Comparison of ENCODE assay signal across 8 cellular contexts in genomic region chr1:11925938-11926292, GRCh38. TPM values are rescaled to one million over a fixed set of nuclear protein-coding genes. Genes with fewer than 3 reads are reported as not detected.
DNase-seq lines count a peak whose midpoint lies in the region; ATAC-seq, FAIRE-seq and TF ChIP-seq lines count a peak whose summit lies in the region.

No MANE protein-coding gene starts in this region.

- no peak for TF ChIP-seq POLR2A in GM12892 (IDR thresholded peaks at IDR 0.05; ENCODE audit: low read depth, low read length)

- no peak overlapping the region for H3K27ac Mint-ChIP-seq in HFFc6
- peak overlapping the region; percentile 82 for H3K27ac Mint-ChIP-seq in stimulated activated effector memory CD8-positive, alpha-beta T cell treated with anti-CD3 and anti-CD28 coated beads, Interleukin-12 subunit alpha, Interleukin-12 subunit beta, amount 100 ng/mL, for 72 hours
- H3K27ac Mint-ChIP-seq in immature natural killer cell, result peak overlapping the region in 1 of 6 donors; percentile 70

- H3K4me1 Mint-ChIP-seq in HFFc6 (ENCODE audit: low read depth) (peaks cover 45% of the 10 kb centered on the region), immature natural killer cell (peaks cover 34 to 36% of the 10 kb centered on the region in 2 donors)
- peaks cover 43% of the 10 kb centered on the region for H3K4me1 Mint-ChIP-seq in stimulated activated effector memory CD8-positive, alpha-beta T cell treated with anti-CD3 and anti-CD28 coated beads, Interleukin-12 subunit alpha, Interleukin-12 subunit beta, amount 100 ng/mL, for 72 hours

- H3K36me3 ChIP-seq in SK-N-MC (ENCODE audit: insufficient read depth, low read length), result peaks cover 13% of the 10 kb centered on the region; the same call in 1 of the 2 replicates

- intact Hi-C loops in Right ventricle myocardium superior (cut with DNase I), result no loop called here

- no peaks in the 10 kb centered on the region; the same call in 1 of the 2 replicates for H3K27me3 Mint-ChIP-seq in HFFc6 (ENCODE audit: insufficient read depth)
- H3K27me3 Mint-ChIP-seq in immature natural killer cell (ENCODE audit: low read depth in 3 of 3), result peaks cover 6 to 9% (median 6%) of the 10 kb centered on the region in 3 donors

- peak overlapping the region; percentile 32 for H3K9ac ChIP-seq in SK-N-MC (ENCODE audit: insufficient read length)

- H3K4me3 ChIP-seq in GM12865 (ENCODE audit: low read depth, low read length) (peak overlapping the region; percentile 78), SK-N-MC (peak overlapping the region; percentile 77)

- TF ChIP-seq CTCF in GM12865 (IDR thresholded peaks at IDR 0.05; ENCODE audit: insufficient read depth, low read depth, low read length, missing control alignments), result no peak
- no peak for TF ChIP-seq CTCF in HFFc6 (IDR thresholded peaks at IDR 0.05)

- DNase-seq in GM12865 (ENCODE audit: low read depth) (no peak), HFFc6 (no peak), SK-N-MC (ENCODE audit: low read depth, low spot score) (no peak), Right ventricle myocardium superior (no peak), immature natural killer cell (no peak), retina (no peak), GM12892 (ENCODE audit: insufficient read length) (no peak)
- peak in 1 of 2 donors; percentile 22 for DNase-seq in stimulated activated effector memory CD8-positive, alpha-beta T cell treated with anti-CD3 and anti-CD28 coated beads, Interleukin-12 subunit alpha, Interleukin-12 subunit beta, amount 100 ng/mL, for 72 hours (ENCODE audit: low spot score in 2 of 2)

- H3K4me3 Mint-ChIP-seq in HFFc6 (peak overlapping the region; percentile 81; the same call in 1 of the 2 replicates), immature natural killer cell (peak overlapping the region in 2 of 5 donors; percentile 88 to 89)
- H3K4me3 Mint-ChIP-seq in stimulated activated effector memory CD8-positive, alpha-beta T cell treated with anti-CD3 and anti-CD28 coated beads, Interleukin-12 subunit alpha, Interleukin-12 subunit beta, amount 100 ng/mL, for 72 hours, result peak overlapping the region; percentile 80

- peak; percentile 3 for ATAC-seq in Right ventricle myocardium superior (ENCODE audit: poor library complexity)
- peak; percentile 52 for ATAC-seq in stimulated activated effector memory CD8-positive, alpha-beta T cell treated with anti-CD3 and anti-CD28 coated beads, Interleukin-12 subunit alpha, Interleukin-12 subunit beta, amount 100 ng/mL, for 72 hours

- no peaks in the 10 kb centered on the region for H3K9me3 ChIP-seq in SK-N-MC (ENCODE audit: low read depth, low read length)

- no peak overlapping the region for H3K27ac ChIP-seq in SK-N-MC

- no peak for FAIRE-seq in GM12892 (lab: Jason Lieb, UNC)

- H3K36me3 Mint-ChIP-seq in HFFc6 (ENCODE audit: low read depth) (peaks cover 18% of the 10 kb centered on the region), immature natural killer cell (peaks cover 0 to 8% (median 7%) of the 10 kb centered on the region in 3 donors)
- H3K36me3 Mint-ChIP-seq in stimulated activated effector memory CD8-positive, alpha-beta T cell treated with anti-CD3 and anti-CD28 coated beads, Interleukin-12 subunit alpha, Interleukin-12 subunit beta, amount 100 ng/mL, for 72 hours, result peaks cover 49% of the 10 kb centered on the region

- no peaks in the 10 kb centered on the region for H3K9me3 Mint-ChIP-seq in HFFc6
- H3K9me3 Mint-ChIP-seq in stimulated activated effector memory CD8-positive, alpha-beta T cell treated with anti-CD3 and anti-CD28 coated beads, Interleukin-12 subunit alpha, Interleukin-12 subunit beta, amount 100 ng/mL, for 72 hours, result no peaks in the 10 kb centered on the region
- no peaks in the 10 kb centered on the region for H3K9me3 Mint-ChIP-seq in immature natural killer cell

RNA-seq across cellular contexts. Expression of gene KIAA2013, which starts 0.3 kb away (rescaled TPM):
- 10 to 100 TPM; 59.0 to 74.3 (median 66.5) TPM for total RNA-seq in HFFc6 (2021; fragmentation: NEBNext Ultra II Directional; extraction: Animal tissue kit (Norgen Biotek cat#: 25700))
- 31.6 TPM for total RNA-seq in Right ventricle myocardium superior
- polyA plus RNA-seq in immature natural killer cell, result 10 to 100 TPM; 47.4 to 78.3 (median 52.0) TPM
- 16.6 TPM for polyA plus RNA-seq in GM12892 (2012; ENCODE audit: missing spikeins)

RNA-seq across cellular contexts. Expression of gene PLOD1, which starts 8.6 kb away (rescaled TPM):
- 100 to 1,000 TPM; 294 to 438 (median 315) TPM for total RNA-seq in HFFc6 (2021; fragmentation: NEBNext Ultra II Directional; extraction: Animal tissue kit (Norgen Biotek cat#: 25700))
- total RNA-seq in Right ventricle myocardium superior, result 66.1 TPM
- 10 to 100 TPM; 36.2 to 81.9 (median 73.8) TPM for polyA plus RNA-seq in immature natural killer cell
- polyA plus RNA-seq in GM12892 (2012; ENCODE audit: missing spikeins), result 30.5 TPM

RNA-seq across cellular contexts. Expression of gene MFN2, which starts 54.3 kb away (rescaled TPM):
- total RNA-seq in HFFc6 (2021; fragmentation: NEBNext Ultra II Directional; extraction: Animal tissue kit (Norgen Biotek cat#: 25700)), result 100 to 1,000 TPM in 4 of 6 experiments, 10 to 100 TPM in 2; 92.8 to 112 (median 101) TPM
- 648 TPM for total RNA-seq in Right ventricle myocardium superior
- 10 to 100 TPM; 34.9 to 55.9 (median 37.7) TPM for polyA plus RNA-seq in immature natural killer cell
- 23.2 TPM for polyA plus RNA-seq in GM12892 (2012; ENCODE audit: missing spikeins)
